Comparison of ENCODE assay signal across 16 cellular contexts in genomic region chr14:61726772-61727658, GRCh38. TPM values are rescaled to one million over a fixed set of nuclear protein-coding genes. Genes with fewer than 3 reads are reported as not detected.
DNase-seq lines count a peak whose midpoint lies in the region; ATAC-seq, FAIRE-seq and TF ChIP-seq lines count a peak whose summit lies in the region.
"Had no signal": no experiment of that assay in that cellular context is flagged by ENCODE, and none has a peak within 500 bp of the region (broad histone marks: within the 10 kb centered on the region; RNA-seq: fewer than 3 reads in every experiment).

No MANE protein-coding gene starts in this region.

- no peaks in the 10 kb centered on the region for H3K27me3 Mint-ChIP-seq in T-helper 17 cell
- H3K27me3 Mint-ChIP-seq: brain had no signal

- in situ Hi-C loops in brain microvascular endothelial cell (cut with HindIII; ENCODE audit: low pct_ligation_motif_present, low sequenced_read_pairs), result no loop called here

- peak; percentile 48 for FAIRE-seq in urothelium cell line (lab: Jason Lieb, UNC)
- FAIRE-seq: G401.6, pancreas had no signal

- no peak for TF ChIP-seq CTCF in cardiac muscle cell (IDR thresholded peaks at IDR 0.05; ENCODE audit: low read depth, low read length)
- no peak for TF ChIP-seq CTCF in brain microvascular endothelial cell (IDR thresholded peaks at IDR 0.05; ENCODE audit: low read depth, low read length, missing control alignments)

- peaks cover 2% of the 10 kb centered on the region for H3K4me1 ChIP-seq in cardiac muscle cell (ENCODE audit: low read depth)
- H3K4me1 ChIP-seq in right cardiac atrium (ENCODE audit: control insufficient read depth, insufficient read depth, low read length), result no peaks in the 10 kb centered on the region

- ATAC-seq in right cardiac atrium (no peak), T-helper 17 cell (peak; percentile 56), GM18520 (IDR thresholded peaks at IDR 0.05; ENCODE audit: unreplicated experiment) (no peak), HG03342 (IDR thresholded peaks at IDR 0.05; ENCODE audit: unreplicated experiment) (no peak)
- ATAC-seq: left lung, pancreas had no signal

- H3K27ac ChIP-seq in cardiac muscle cell (peak overlapping the region; percentile 66), right cardiac atrium (ENCODE audit: low read length) (no peak overlapping the region), brain microvascular endothelial cell (peak overlapping the region; percentile 15)
- H3K27ac ChIP-seq: left lung, pancreas had no signal

- no peak overlapping the region for H3K4me3 Mint-ChIP-seq in T-helper 17 cell
- H3K4me3 Mint-ChIP-seq: brain had no signal

- peaks cover 13% of the 10 kb centered on the region for H3K36me3 Mint-ChIP-seq in T-helper 17 cell (ENCODE audit: low read depth)

- H3K4me3 ChIP-seq in cardiac muscle cell (no peak overlapping the region), right cardiac atrium (ENCODE audit: low read length) (no peak overlapping the region), brain microvascular endothelial cell (ENCODE audit: low read depth, low read length) (no peak overlapping the region)
- H3K4me3 ChIP-seq: left lung, pancreas had no signal

- H3K36me3 ChIP-seq in cardiac muscle cell, result peaks cover 77% of the 10 kb centered on the region
- H3K36me3 ChIP-seq in brain microvascular endothelial cell (replicated peaks), result peaks cover 94% of the 10 kb centered on the region

- no peaks in the 10 kb centered on the region for H3K27me3 ChIP-seq in cardiac muscle cell
- H3K27me3 ChIP-seq in right cardiac atrium (ENCODE audit: control insufficient read depth, insufficient read depth), result no peaks in the 10 kb centered on the region
- no peaks in the 10 kb centered on the region for H3K27me3 ChIP-seq in brain microvascular endothelial cell (replicated peaks)
- H3K27me3 ChIP-seq: left lung, pancreas had no signal

- peak overlapping the region; percentile 65 for H3K27ac Mint-ChIP-seq in T-helper 17 cell

- WGBS in right cardiac atrium, result 77% methylated on average over 7 of the region's 7 CpGs

- DNase-seq in cardiac muscle cell (ENCODE audit: low read depth in 1 of 2, low spot score in 1 of 2) (no peak), right cardiac atrium (no peak), T-helper 17 cell (no peak), brain microvascular endothelial cell (no peak), urothelium cell line (ENCODE audit: low spot score) (no peak), islet precursor cell (no peak)
- DNase-seq: activated effector memory CD4-positive, alpha-beta T cell treated with Interleukin-2 at 50 U/mL for 16 hours; left lung; NCI-H2029; NCI-H510A; pancreas; substantia nigra had no signal

- no peaks in the 10 kb centered on the region for H3K9me3 ChIP-seq in cardiac muscle cell (ENCODE audit: low read depth)
- no peaks in the 10 kb centered on the region for H3K9me3 ChIP-seq in right cardiac atrium (ENCODE audit: control insufficient read depth, low read length)
- no peaks in the 10 kb centered on the region for H3K9me3 ChIP-seq in T-helper 17 cell (ENCODE audit: control insufficient read depth, low read length, poor library complexity, severe bottlenecking)
- H3K9me3 ChIP-seq: left lung, pancreas had no signal

- peaks cover 33% of the 10 kb centered on the region for H3K4me1 Mint-ChIP-seq in T-helper 17 cell
- H3K4me1 Mint-ChIP-seq: brain had no signal

- intact Hi-C loops in right cardiac atrium (cut with DNase I), result loop anchor here in 3 of 4 donors (5.0 to 10.0 kb wide), 3 partner anchors 260 to 265 kb away; no protein-coding TSS in a partner anchor

RNA-seq across cellular contexts. Expression of gene HIF1A, which starts 31.7 kb away (rescaled TPM):
- total RNA-seq in cardiac muscle cell (107 and 108 TPM in 2 replicates), right cardiac atrium (100 to 1,000 TPM in 1 of 4 donors, 10 to 100 TPM in 3; 52.7 to 117 (median 81.1) TPM), T-helper 17 cell (100 to 1,000 TPM; 175 to 204 TPM)
- polyA plus RNA-seq in cardiac muscle cell (119 and 166 TPM in 2 replicates), right cardiac atrium (25.5 TPM)

RNA-seq across cellular contexts. Expression of gene SNAPC1, which starts 35.2 kb away (rescaled TPM):
- total RNA-seq in cardiac muscle cell (12.9 and 13.0 TPM in 2 replicates), right cardiac atrium (10 to 100 TPM in 1 of 4 donors, 1 to 10 TPM in 3; 6.1 to 12.9 (median 8.8) TPM), T-helper 17 cell (1 to 10 TPM; 3.3 to 4.3 TPM)
- polyA plus RNA-seq in cardiac muscle cell (17.3 and 23.8 TPM in 2 replicates), right cardiac atrium (10.5 TPM)
